In the genomic region with DNA sequence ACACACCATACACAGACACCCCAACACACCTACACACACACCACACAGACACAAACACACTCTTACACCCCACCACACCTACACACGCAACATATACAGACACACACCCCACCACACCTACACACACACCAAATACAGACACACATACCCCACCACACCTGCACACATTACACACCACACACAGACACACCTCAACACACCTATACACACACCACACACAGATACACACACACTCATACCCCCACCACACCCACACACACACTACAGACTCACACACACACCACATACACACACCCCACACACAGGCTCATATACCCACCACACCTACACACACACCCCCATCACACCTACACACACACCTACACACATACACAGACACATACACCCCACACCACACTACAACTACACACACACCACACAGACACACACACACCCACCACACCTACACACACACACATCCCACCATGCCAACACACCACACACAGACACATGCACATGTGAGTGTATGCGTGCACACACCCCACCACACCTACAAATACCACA, we compare ENCODE assay signal across 16 cellular contexts. TPM values are rescaled to one million over a fixed set of nuclear protein-coding genes. Genes with fewer than 3 reads are reported as not detected.
DNase-seq lines count a peak whose midpoint lies in the region; ATAC-seq lines count a peak whose summit lies in the region.
"Had no signal": no experiment of that assay in that cellular context is flagged by ENCODE, and none has a peak within 500 bp of the region (broad histone marks: within the 10 kb centered on the region; RNA-seq: fewer than 3 reads in every experiment).

No MANE protein-coding gene starts in this region.

- peaks cover 9% of the 10 kb centered on the region for H3K4me1 Mint-ChIP-seq in stimulated activated naive CD8-positive, alpha-beta T cell treated with anti-CD3 and anti-CD28 coated beads, Interleukin-15, amount 100 ng/mL, for 72 hours
- peaks cover 8% of the 10 kb centered on the region for H3K4me1 Mint-ChIP-seq in activated T-helper 1 cell treated with anti-CD3 and anti-CD28 coated beads, Interleukin-12 subunit alpha, Interleukin-12 subunit beta, Interleukin-2, Interleukin-4 antibody, amounts not matched to agents 30 ng/mL and 10 ng/mL and 1 ng/mL, durations not matched to agents 14 hours and 24 hours and 36 hours (ENCODE audit: low read depth)
- H3K4me1 Mint-ChIP-seq in memory B cell = peaks cover 69% of the 10 kb centered on the region

- no peaks in the 10 kb centered on the region for H3K9me3 Mint-ChIP-seq in stimulated activated naive CD8-positive, alpha-beta T cell treated with anti-CD3 and anti-CD28 coated beads, Interleukin-15, amount 100 ng/mL, for 72 hours
- H3K9me3 Mint-ChIP-seq in activated T-helper 1 cell treated with anti-CD3 and anti-CD28 coated beads, Interleukin-12 subunit alpha, Interleukin-12 subunit beta, Interleukin-2, Interleukin-4 antibody, amounts not matched to agents 30 ng/mL and 10 ng/mL and 1 ng/mL, durations not matched to agents 14 hours and 24 hours and 36 hours = no peaks in the 10 kb centered on the region
- H3K9me3 Mint-ChIP-seq in memory B cell = no peaks in the 10 kb centered on the region
- H3K9me3 Mint-ChIP-seq: CD4-positive, alpha-beta memory T cell had no signal

- H3K36me3 Mint-ChIP-seq in activated T-helper 1 cell treated with anti-CD3 and anti-CD28 coated beads, Interleukin-12 subunit alpha, Interleukin-12 subunit beta, Interleukin-2, Interleukin-4 antibody, amounts not matched to agents 30 ng/mL and 10 ng/mL and 1 ng/mL, durations not matched to agents 14 hours and 24 hours and 36 hours (ENCODE audit: low read depth) = peaks cover 14% of the 10 kb centered on the region
- peaks cover 7% of the 10 kb centered on the region for H3K36me3 Mint-ChIP-seq in memory B cell
- H3K36me3 Mint-ChIP-seq: CD4-positive, alpha-beta memory T cell had no signal

- peak; percentile 37 for ATAC-seq in stimulated activated naive CD8-positive, alpha-beta T cell treated with anti-CD3 and anti-CD28 coated beads, Interleukin-15, amount 100 ng/mL, for 72 hours
- no peak for ATAC-seq in stimulated activated naive CD8-positive, alpha-beta T cell treated with anti-CD3 and anti-CD28 coated beads, Interleukin-15, Interleukin-2, amounts not matched to agents 100 U/mL and 50 U/mL, for 24 hours
- ATAC-seq in memory B cell (ENCODE audit: low read depth) = no peak
- ATAC-seq: A549 had no signal

- no peaks in the 10 kb centered on the region for H3K27me3 Mint-ChIP-seq in stimulated activated naive CD8-positive, alpha-beta T cell treated with anti-CD3 and anti-CD28 coated beads, Interleukin-15, amount 100 ng/mL, for 72 hours
- H3K27me3 Mint-ChIP-seq in activated T-helper 1 cell treated with anti-CD3 and anti-CD28 coated beads, Interleukin-12 subunit alpha, Interleukin-12 subunit beta, Interleukin-2, Interleukin-4 antibody, amounts not matched to agents 30 ng/mL and 10 ng/mL and 1 ng/mL, durations not matched to agents 14 hours and 24 hours and 36 hours (ENCODE audit: insufficient read depth) = no peaks in the 10 kb centered on the region
- H3K27me3 Mint-ChIP-seq in memory B cell = no peaks in the 10 kb centered on the region
- H3K27me3 Mint-ChIP-seq: CD4-positive, alpha-beta memory T cell had no signal

- DNase-seq in stimulated activated naive CD8-positive, alpha-beta T cell treated with anti-CD3 and anti-CD28 coated beads, Interleukin-15, amount 100 ng/mL, for 72 hours = no peak
- no peak for DNase-seq in stimulated activated naive CD8-positive, alpha-beta T cell treated with anti-CD3 and anti-CD28 coated beads, Interleukin-15, Interleukin-2, amounts not matched to agents 100 U/mL and 50 U/mL, for 24 hours
- DNase-seq in activated T-helper 1 cell treated with anti-CD3 and anti-CD28 coated beads, Interleukin-12 subunit alpha, Interleukin-12 subunit beta, Interleukin-2, Interleukin-4 antibody, amounts not matched to agents 30 ng/mL and 10 ng/mL and 1 ng/mL, durations not matched to agents 14 hours and 24 hours and 36 hours (ENCODE audit: low spot score) = no peak
- DNase-seq in memory B cell (ENCODE audit: low spot score in 2 of 2) (no peak), AG20443 (ENCODE audit: low spot score) (no peak), COR-L47 (lab: John Stamatoyannopoulos, UW) (no peak)
- no peak for DNase-seq in activated effector memory CD4-positive, alpha-beta T cell treated with Interleukin-2 at 50 U/mL for 16 hours
- DNase-seq: CD4-positive, alpha-beta memory T cell; DND-41; GF-D8; NCI-H1092; NCI-H1694 treated with DMSO at 0.1 percent for 48 hours; NCI-H748 treated with DMSO at 0.1 percent for 48 hours; Right ventricle myocardium superior; SK-N-SH had no signal

- no peak overlapping the region for H3K27ac Mint-ChIP-seq in stimulated activated naive CD8-positive, alpha-beta T cell treated with anti-CD3 and anti-CD28 coated beads, Interleukin-15, amount 100 ng/mL, for 72 hours
- peak overlapping the region; percentile 1 for H3K27ac Mint-ChIP-seq in activated T-helper 1 cell treated with anti-CD3 and anti-CD28 coated beads, Interleukin-12 subunit alpha, Interleukin-12 subunit beta, Interleukin-2, Interleukin-4 antibody, amounts not matched to agents 30 ng/mL and 10 ng/mL and 1 ng/mL, durations not matched to agents 14 hours and 24 hours and 36 hours
- H3K27ac Mint-ChIP-seq in memory B cell = peak overlapping the region; percentile 69

- intact Hi-C loops in activated T-helper 1 cell treated with anti-CD3 and anti-CD28 coated beads, Interleukin-12 subunit alpha, Interleukin-12 subunit beta, Interleukin-2, Interleukin-4 antibody, amounts not matched to agents 30 ng/mL and 10 ng/mL and 1 ng/mL, durations not matched to agents 14 hours and 24 hours and 36 hours (cut with micrococcal nuclease) = no loop called here

- H3K4me3 Mint-ChIP-seq in stimulated activated naive CD8-positive, alpha-beta T cell treated with anti-CD3 and anti-CD28 coated beads, Interleukin-15, amount 100 ng/mL, for 72 hours = no peak overlapping the region
- no peak overlapping the region for H3K4me3 Mint-ChIP-seq in activated T-helper 1 cell treated with anti-CD3 and anti-CD28 coated beads, Interleukin-12 subunit alpha, Interleukin-12 subunit beta, Interleukin-2, Interleukin-4 antibody, amounts not matched to agents 30 ng/mL and 10 ng/mL and 1 ng/mL, durations not matched to agents 14 hours and 24 hours and 36 hours
- H3K4me3 Mint-ChIP-seq in memory B cell = peak overlapping the region; percentile 27
- H3K4me3 Mint-ChIP-seq: CD4-positive, alpha-beta memory T cell had no signal

RNA-seq across cellular contexts. Expression of a gene that starts 31.4 kb away (rescaled TPM):
- 20.9 and 22.3 TPM in 2 replicates for total RNA-seq in activated T-helper 1 cell treated with anti-CD3 and anti-CD28 coated beads, Interleukin-12 subunit alpha, Interleukin-12 subunit beta, Interleukin-2, Interleukin-4 antibody, amounts not matched to agents 30 ng/mL and 10 ng/mL and 1 ng/mL, durations not matched to agents 14 hours and 24 hours and 36 hours

RNA-seq across cellular contexts. Expression of a gene that starts 57.9 kb away (rescaled TPM):
- 83.6 and 86.3 TPM in 2 replicates for total RNA-seq in activated T-helper 1 cell treated with anti-CD3 and anti-CD28 coated beads, Interleukin-12 subunit alpha, Interleukin-12 subunit beta, Interleukin-2, Interleukin-4 antibody, amounts not matched to agents 30 ng/mL and 10 ng/mL and 1 ng/mL, durations not matched to agents 14 hours and 24 hours and 36 hours

Comparison
In these comparisons a context has a peak if more than half of its experiments do, and no peak if none do; other contexts are left out.
1. H3K27ac Mint-ChIP-seq: peak in activated T-helper 1 cell treated with anti-CD3 and anti-CD28 coated beads, Interleukin-12 subunit alpha, Interleukin-12 subunit beta, Interleukin-2, Interleukin-4 antibody, amounts not matched to agents 30 ng/mL and 10 ng/mL and 1 ng/mL, durations not matched to agents 14 hours and 24 hours and 36 hours (single experiment) and memory B cell (single experiment); none in stimulated activated naive CD8-positive, alpha-beta T cell treated with anti-CD3 and anti-CD28 coated beads, Interleukin-15, amount 100 ng/mL, for 72 hours (0 of 2).